ENCODE assay signal across 20 cellular contexts in the genomic region with DNA sequence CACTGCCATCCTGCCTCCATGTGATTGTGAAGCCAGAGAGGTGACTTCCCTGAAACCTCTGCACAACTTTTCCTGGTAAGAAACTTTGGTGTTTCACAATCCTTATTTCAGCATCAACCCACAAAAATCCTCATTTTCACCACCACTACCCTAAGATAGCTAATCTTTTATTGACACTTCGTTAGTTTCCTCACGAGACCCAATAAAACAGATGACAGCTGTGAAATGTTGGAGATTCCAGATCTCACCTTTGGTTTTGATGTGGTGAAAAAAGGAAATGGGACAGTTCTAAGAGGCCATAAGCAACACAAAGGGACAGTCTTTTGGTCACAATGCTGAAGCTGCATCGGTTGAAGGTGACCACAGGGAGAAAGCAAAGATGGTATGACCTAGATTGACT. TPM values are rescaled to one million over a fixed set of nuclear protein-coding genes. Genes with fewer than 3 reads are reported as not detected.
DNase-seq lines count a peak whose midpoint lies in the region; ATAC-seq, FAIRE-seq and TF ChIP-seq lines count a peak whose summit lies in the region.
"Had no signal": no experiment of that assay in that cellular context is flagged by ENCODE, and none has a peak within 500 bp of the region (broad histone marks: within the 10 kb centered on the region; RNA-seq: fewer than 3 reads in every experiment).

No MANE protein-coding gene starts in this region.

- no peaks in the 10 kb centered on the region for H3K9me3 Mint-ChIP-seq in activated CD4-positive, alpha-beta memory T cell treated with anti-CD3 and anti-CD28 coated beads, Interleukin-2, amount 10 ng/mL, durations not matched to agents 7 days and 5 days
- no peaks in the 10 kb centered on the region for H3K9me3 Mint-ChIP-seq in activated CD4-positive, alpha-beta memory T cell treated with anti-CD3 and anti-CD28 coated beads for 36 hours
- no peaks in the 10 kb centered on the region for H3K9me3 Mint-ChIP-seq in stimulated activated effector memory CD8-positive, alpha-beta T cell treated with anti-CD3 and anti-CD28 coated beads, Interleukin-12 subunit alpha, Interleukin-12 subunit beta, amount 100 ng/mL, for 72 hours

- no peak overlapping the region for H3K4me2 ChIP-seq in K562 (ENCODE audit: insufficient read depth, low read length)
- H3K4me2 ChIP-seq: A549 had no signal

- H3K4me3 Mint-ChIP-seq in activated CD4-positive, alpha-beta memory T cell treated with anti-CD3 and anti-CD28 coated beads, Interleukin-2, amount 10 ng/mL, durations not matched to agents 7 days and 5 days: peak overlapping the region; percentile 39
- H3K4me3 Mint-ChIP-seq in activated CD4-positive, alpha-beta memory T cell treated with anti-CD3 and anti-CD28 coated beads for 36 hours: no peak overlapping the region
- H3K4me3 Mint-ChIP-seq in stimulated activated effector memory CD8-positive, alpha-beta T cell treated with anti-CD3 and anti-CD28 coated beads, Interleukin-12 subunit alpha, Interleukin-12 subunit beta, amount 100 ng/mL, for 72 hours: peak overlapping the region; percentile 67

- H3K4me3 ChIP-seq in NB4 (ENCODE audit: low read depth, low read length) (no peak overlapping the region), K562 (no peak overlapping the region)
- H3K4me3 ChIP-seq: A549, body of pancreas, dorsolateral prefrontal cortex, psoas muscle had no signal

- peaks cover 0 to 12% of the 10 kb centered on the region in 2 experiments; a peak in 2 of 5 replicates for H3K27me3 ChIP-seq in K562 (ENCODE audit: control insufficient read depth in 2 of 2, insufficient read depth in 2 of 2, low read length in 2 of 2)
- H3K27me3 ChIP-seq: body of pancreas had no signal

- 9% methylated on average over 3 of the region's 3 CpGs for WGBS in K562 (ENCODE audit: insufficient coverage, low coverage, missing lambda C conversion rate)

- TF ChIP-seq EP300 in K562 (IDR thresholded peaks at IDR 0.05; ENCODE audit: low read length): no peak

- no peak for TF ChIP-seq RAD21 in K562 (CRISPR knock-in tag; conservative IDR thresholded peaks at IDR 0.05 in 1 of 2, IDR thresholded peaks at IDR 0.05 in 1 of 2)

- intact Hi-C loops in activated CD4-positive, alpha-beta memory T cell treated with anti-CD3 and anti-CD28 coated beads for 36 hours (cut with micrococcal nuclease): no loop called here
- intact Hi-C loops in K562 (cut with micrococcal nuclease): loop anchor here (10.0 kb wide), 2 partner anchors 252 to 378 kb away; no protein-coding TSS in a partner anchor

- TF ChIP-seq POLR2A in NB4 (IDR thresholded peaks at IDR 0.05; ENCODE audit: extremely low read depth, insufficient read length): no peak
- no peak for TF ChIP-seq POLR2A in K562 (conservative IDR thresholded peaks at IDR 0.05)

- no peaks in the 10 kb centered on the region for H3K79me2 ChIP-seq in K562 (ENCODE audit: control insufficient read depth, insufficient read depth, low read length)

- ATAC-seq in K562 (no peak), HG02610 (IDR thresholded peaks at IDR 0.05; ENCODE audit: unreplicated experiment) (no peak)
- ATAC-seq in stimulated activated effector memory CD8-positive, alpha-beta T cell treated with anti-CD3 and anti-CD28 coated beads, Interleukin-12 subunit alpha, Interleukin-12 subunit beta, amount 100 ng/mL, for 72 hours: no peak
- ATAC-seq: A549, left cardiac atrium, psoas muscle had no signal

- peaks cover 4% of the 10 kb centered on the region for H3K36me3 Mint-ChIP-seq in activated CD4-positive, alpha-beta memory T cell treated with anti-CD3 and anti-CD28 coated beads, Interleukin-2, amount 10 ng/mL, durations not matched to agents 7 days and 5 days (ENCODE audit: low read depth)
- H3K36me3 Mint-ChIP-seq in activated CD4-positive, alpha-beta memory T cell treated with anti-CD3 and anti-CD28 coated beads for 36 hours: no peaks in the 10 kb centered on the region
- H3K36me3 Mint-ChIP-seq in stimulated activated effector memory CD8-positive, alpha-beta T cell treated with anti-CD3 and anti-CD28 coated beads, Interleukin-12 subunit alpha, Interleukin-12 subunit beta, amount 100 ng/mL, for 72 hours: peaks cover 75% of the 10 kb centered on the region

- no peak overlapping the region for H2AFZ ChIP-seq in K562 (ENCODE audit: low read depth, low read length)

- no peak for DNase-seq in activated CD4-positive, alpha-beta memory T cell treated with anti-CD3 and anti-CD28 coated beads, Interleukin-2, amount 10 ng/mL, durations not matched to agents 7 days and 5 days
- no peak for DNase-seq in activated CD4-positive, alpha-beta memory T cell treated with anti-CD3 and anti-CD28 coated beads for 36 hours
- DNase-seq in NB4 (ENCODE audit: low read depth): peak; percentile 59
- no peak for DNase-seq in K562 (ENCODE audit: extremely low read depth in 1 of 4, low spot score in 3 of 4)
- no peak for DNase-seq in stimulated activated effector memory CD8-positive, alpha-beta T cell treated with anti-CD3 and anti-CD28 coated beads, Interleukin-12 subunit alpha, Interleukin-12 subunit beta, amount 100 ng/mL, for 72 hours (ENCODE audit: low spot score in 2 of 2)
- DNase-seq in dermis blood vessel endothelial cell: no peak
- no peak for DNase-seq in hepatic stellate cell (ENCODE audit: low spot score)
- DNase-seq: activated CD8-positive, alpha-beta memory T cell treated with anti-CD3 and anti-CD28 coated beads for 24 hours; activated naive CD4-positive, alpha-beta T cell; body of pancreas; dorsolateral prefrontal cortex; hypothalamus; left cardiac atrium; NCI-H774; psoas muscle; SHP77 had no signal

- FAIRE-seq in K562 (lab: Jason Lieb, UNC): no peak
- FAIRE-seq: A549, D721Med, TTC549 had no signal

- no TSS peak for BruUV-seq in K562 (replicated peaks; lab: Mats Ljungman, UMichigan)

- POLR2A ChIA-PET in activated CD4-positive, alpha-beta memory T cell treated with anti-CD3 and anti-CD28 coated beads, Interleukin-2, amount 10 ng/mL, durations not matched to agents 7 days and 5 days (lab: Charles Lee): interaction anchor here (1.2 kb wide), 1 partner anchor 186 kb away, joined by 3 read pairs; no protein-coding TSS in a partner anchor
- POLR2A ChIA-PET in activated CD4-positive, alpha-beta memory T cell treated with anti-CD3 and anti-CD28 coated beads for 36 hours (lab: Charles Lee): no interaction called here
- POLR2A ChIA-PET in K562 (lab: Yijun Ruan, JAX): no interaction called here

- in situ Hi-C loops in K562 (cut with MboI): loop anchor here (10.0 kb wide), 1 partner anchor 388 kb away; no protein-coding TSS in a partner anchor

- no peak overlapping the region for H3K27ac ChIP-seq in K562 (ENCODE audit: extremely low read depth, low read depth, low read length)
- H3K27ac ChIP-seq: A549, psoas muscle had no signal

- TF ChIP-seq CTCF in NB4 (IDR thresholded peaks at IDR 0.05; ENCODE audit: low read depth, low read length) (no peak), K562 (IDR thresholded peaks at IDR 0.05 in 2 of 3, conservative IDR thresholded peaks at IDR 0.05 in 1 of 3; ENCODE audit: insufficient read depth in 2 of 3, low read depth in 1 of 3, low read length in 3 of 3) (no peak)

- H3K27me3 Mint-ChIP-seq in activated CD4-positive, alpha-beta memory T cell treated with anti-CD3 and anti-CD28 coated beads, Interleukin-2, amount 10 ng/mL, durations not matched to agents 7 days and 5 days: no peaks in the 10 kb centered on the region
- H3K27me3 Mint-ChIP-seq in activated CD4-positive, alpha-beta memory T cell treated with anti-CD3 and anti-CD28 coated beads for 36 hours: no peaks in the 10 kb centered on the region

- H3K4me1 Mint-ChIP-seq in activated CD4-positive, alpha-beta memory T cell treated with anti-CD3 and anti-CD28 coated beads, Interleukin-2, amount 10 ng/mL, durations not matched to agents 7 days and 5 days: peaks cover 44% of the 10 kb centered on the region
- H3K4me1 Mint-ChIP-seq in activated CD4-positive, alpha-beta memory T cell treated with anti-CD3 and anti-CD28 coated beads for 36 hours (ENCODE audit: low read depth): peaks cover 41% of the 10 kb centered on the region
- H3K4me1 Mint-ChIP-seq in stimulated activated effector memory CD8-positive, alpha-beta T cell treated with anti-CD3 and anti-CD28 coated beads, Interleukin-12 subunit alpha, Interleukin-12 subunit beta, amount 100 ng/mL, for 72 hours: peaks cover 53% of the 10 kb centered on the region

- H3K27ac Mint-ChIP-seq in activated CD4-positive, alpha-beta memory T cell treated with anti-CD3 and anti-CD28 coated beads, Interleukin-2, amount 10 ng/mL, durations not matched to agents 7 days and 5 days: peak overlapping the region; percentile 7
- no peak overlapping the region for H3K27ac Mint-ChIP-seq in activated CD4-positive, alpha-beta memory T cell treated with anti-CD3 and anti-CD28 coated beads for 36 hours
- peak overlapping the region; percentile 96 for H3K27ac Mint-ChIP-seq in stimulated activated effector memory CD8-positive, alpha-beta T cell treated with anti-CD3 and anti-CD28 coated beads, Interleukin-12 subunit alpha, Interleukin-12 subunit beta, amount 100 ng/mL, for 72 hours

- H4K20me1 ChIP-seq in K562 (replicated peaks; ENCODE audit: control insufficient read depth, insufficient read depth, low read length): no peaks in the 10 kb centered on the region

- CTCF ChIA-PET in activated CD4-positive, alpha-beta memory T cell treated with anti-CD3 and anti-CD28 coated beads, Interleukin-2, amount 10 ng/mL, durations not matched to agents 7 days and 5 days (lab: Charles Lee): interaction anchor here (1.2 kb wide), 1 partner anchor 379 kb away, joined by 3 read pairs; no protein-coding TSS in a partner anchor
- CTCF ChIA-PET in activated CD4-positive, alpha-beta memory T cell treated with anti-CD3 and anti-CD28 coated beads for 36 hours (lab: Charles Lee): interaction anchor here (0.9 kb wide), 1 partner anchor 271 kb away, joined by 3 read pairs; no protein-coding TSS in a partner anchor
- CTCF ChIA-PET in K562 (lab: Yijun Ruan, JAX; ENCODE audit: low intra/inter-chr PET ratio): interaction anchor here (0.5 kb wide), 1 partner anchor 310 kb away, joined by 3 read pairs; no protein-coding TSS in a partner anchor

- H3K9ac ChIP-seq in K562 (ENCODE audit: insufficient read depth in 1 of 2, low read depth in 2 of 2, low read length in 2 of 2): no peak overlapping the region

- H3K36me3 ChIP-seq in K562 (ENCODE audit: control insufficient read depth, insufficient read depth, low read length): no peaks in the 10 kb centered on the region

- H3K9me1 ChIP-seq in K562 (ENCODE audit: control insufficient read depth, insufficient read depth, low read length): no peaks in the 10 kb centered on the region

- H3K9me3 ChIP-seq in K562 (replicated peaks; ENCODE audit: control insufficient read depth, insufficient read depth, low read depth, low read length): no peaks in the 10 kb centered on the region
- H3K9me3 ChIP-seq: A549, body of pancreas, psoas muscle had no signal

- H3K4me1 ChIP-seq in K562 (replicated peaks in 1 of 2; ENCODE audit: control insufficient read depth in 2 of 2, insufficient read depth in 2 of 2, low read length in 2 of 2): no peaks in the 10 kb centered on the region
- H3K4me1 ChIP-seq: A549, psoas muscle had no signal

RNA-seq across cellular contexts. Expression of gene TM9SF3, which starts 60.0 kb away (rescaled TPM):
- total RNA-seq in activated CD4-positive, alpha-beta memory T cell treated with anti-CD3 and anti-CD28 coated beads, Interleukin-2, amount 10 ng/mL, durations not matched to agents 7 days and 5 days: 10 to 100 TPM; 82.8 to 85.4 TPM
- 10 to 100 TPM; 75.6 to 79.7 TPM for total RNA-seq in activated CD4-positive, alpha-beta memory T cell treated with anti-CD3 and anti-CD28 coated beads for 36 hours
- total RNA-seq in K562 (2011; cell fraction: chromatin; rRNA removed; ENCODE audit: low replicate concordance): 55.5 and 190 TPM in 2 replicates
- 38.4 and 47.5 TPM in 2 replicates for total RNA-seq in K562 (2011; cell fraction: nucleolus; rRNA removed)
- total RNA-seq in K562 (2011; cell fraction: nucleoplasm; rRNA removed): 104 and 151 TPM in 2 replicates
- total RNA-seq in K562 (2014; rRNA removed) (24.7 and 28.4 TPM in 2 replicates), K562 (2014; rRNA removed; fragmentation: Illumina TruSeq; extraction: Trizol) (60.0 and 70.8 TPM in 2 replicates), K562 (2015; rRNA removed; fragmentation: Illumina TruSeq; extraction: Trizol) (33.5 and 36.5 TPM in 2 replicates), K562 (2021) (56.5 and 63.1 TPM in 2 replicates), dermis blood vessel endothelial cell (101 and 119 TPM in 2 replicates)
- polyA plus RNA-seq in K562 (2011; rRNA removed) (29.6 and 42.4 TPM in 2 replicates), K562 (2014; fragmentation: Illumina TruSeq; extraction: Trizol) (34.9 and 36.3 TPM in 2 replicates), K562 (2014; fragmentation: Nextera tagmentation; extraction: Ambion mirVana) (10 to 100 TPM; 16.1 to 17.3 TPM), K562 (2014; rRNA removed) (24.7 and 25.0 TPM in 2 replicates)
- polyA plus RNA-seq in K562 (2011; cell fraction: cytosol; rRNA removed): 27.2 and 74.2 TPM in 2 replicates
- polyA plus RNA-seq in K562 (2011; cell fraction: nucleus; rRNA removed): 11.4 and 20.4 TPM in 2 replicates
- 27.7 and 33.2 TPM in 2 replicates for polyA plus RNA-seq in K562 (2012)
- 106 and 112 TPM in 2 replicates for polyA minus RNA-seq in K562 (2011; rRNA and poly(A)+ RNA removed)
- polyA minus RNA-seq in K562 (2011; cell fraction: cytosol; rRNA and poly(A)+ RNA removed): 22.5 and 31.0 TPM in 2 replicates
- polyA minus RNA-seq in K562 (2011; cell fraction: nucleus; rRNA and poly(A)+ RNA removed): 29.1 and 54.0 TPM in 2 replicates
